ENCODE assay signal across 23 cellular contexts in the genomic region with DNA sequence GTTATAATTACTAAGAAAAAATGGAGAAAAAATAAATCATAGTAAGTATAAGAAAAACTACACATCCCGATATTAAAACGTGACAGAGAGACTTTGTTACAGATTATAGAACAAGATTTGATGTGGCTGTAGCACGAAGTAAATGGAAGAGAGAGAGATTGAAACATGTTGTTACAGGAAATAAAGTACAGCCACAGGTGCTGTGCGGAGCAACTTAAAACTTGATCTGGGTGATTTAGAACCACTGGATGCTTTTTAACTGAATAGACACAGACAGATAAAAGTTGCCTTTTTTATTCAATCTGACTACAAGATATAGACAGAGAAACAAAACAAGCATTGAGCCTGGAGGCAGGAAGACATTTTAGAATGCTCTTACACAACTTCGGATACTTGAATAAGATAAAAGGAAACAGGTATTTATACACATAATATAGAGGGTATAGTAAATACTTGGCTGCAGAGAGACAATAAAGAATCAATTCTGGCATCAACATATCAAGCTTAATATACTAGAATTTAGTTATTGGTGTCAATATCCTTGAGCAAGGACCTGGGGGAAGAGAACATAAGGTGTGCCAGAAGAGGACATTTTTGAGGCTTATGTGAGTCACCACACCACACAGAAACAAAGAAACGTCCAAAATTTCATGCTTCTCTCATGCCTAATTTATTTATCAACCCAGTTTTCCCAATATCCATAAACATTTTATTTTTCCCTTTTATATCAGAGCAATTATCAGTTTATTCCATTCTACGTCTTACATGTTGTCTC.
"Had no signal": no experiment of that assay in that cellular context is flagged by ENCODE, and none has a peak within 500 bp of the region (broad histone marks: within the 10 kb centered on the region; RNA-seq: fewer than 3 reads in every experiment).

No MANE protein-coding gene starts in this region.

- H3K9me3 Mint-ChIP-seq: brain, WTC11 had no signal

- H3K27ac Mint-ChIP-seq: activated CD8-positive, alpha-beta T cell treated with anti-CD3 and anti-CD28 coated beads, Interleukin-2, amount 10 ng/mL, durations not matched to agents 7 days and 5 days; activated naive CD4-positive, alpha-beta T cell treated with anti-CD3 and anti-CD28 coated beads, Interleukin-2, amount 50 U/mL, for 24 hours; brain; T-helper 1 cell treated with Interleukin-12 subunit alpha and Interleukin-12 subunit beta and Interleukin-4 antibody, amounts not matched to agents 30 μg/mL and 1 μg/mL, for 36 hours; WTC11 had no signal

- H3K4me1 Mint-ChIP-seq: activated naive CD4-positive, alpha-beta T cell treated with anti-CD3 and anti-CD28 coated beads, Interleukin-2, amount 50 U/mL, for 24 hours; brain; WTC11 had no signal

- H3K27ac ChIP-seq: cardiac muscle cell had no signal

- H3K36me3 Mint-ChIP-seq: activated naive CD4-positive, alpha-beta T cell treated with anti-CD3 and anti-CD28 coated beads, Interleukin-2, amount 50 U/mL, for 24 hours; brain; WTC11 had no signal

- H3K27me3 ChIP-seq: cardiac muscle cell had no signal

- DNase-seq: activated CD4-positive, alpha-beta T cell treated with anti-CD3 and anti-CD28 coated beads for 48 hours; activated CD4-positive, alpha-beta T cell treated with anti-CD3 and anti-CD28 coated beads, Interleukin-2, amount 50 U/mL, for 4 hours; activated CD4-positive, CD25-positive, alpha-beta regulatory T cell treated with anti-CD3 and anti-CD28 coated beads, Interleukin-2, amount 50 U/mL, for 72 hours; activated CD8-positive, alpha-beta memory T cell treated with anti-CD3 and anti-CD28 coated beads, Interleukin-2, amount 50 U/mL, for 48 hours; activated CD8-positive, alpha-beta T cell treated with anti-CD3 and anti-CD28 coated beads, Interleukin-2, amount 10 ng/mL, durations not matched to agents 7 days and 5 days; activated effector memory CD4-positive, alpha-beta T cell treated with Interleukin-2 at 50 U/mL for 16 hours; activated naive CD4-positive, alpha-beta T cell; activated T-cell treated with anti-CD3 and anti-CD28 coated beads, Interleukin-2, amount 50 U/mL, for 1 hour; aorta; NCI-H1105 treated with DMSO at 0.1 percent for 48 hours; NCI-H1436 treated with DMSO at 0.1 percent for 48 hours; NCI-H187; NCI-H2081; NCI-H446; NCI-H524; SHP77; T-helper 9 cell had no signal

- ATAC-seq: activated CD8-positive, alpha-beta T cell treated with anti-CD3 and anti-CD28 coated beads, Interleukin-2, amount 10 ng/mL, durations not matched to agents 7 days and 5 days; WTC11 had no signal

- H3K36me3 ChIP-seq: cardiac muscle cell had no signal

- H3K4me3 ChIP-seq: cardiac muscle cell had no signal

- FAIRE-seq: RCC 7860 had no signal

- H3K27me3 Mint-ChIP-seq: activated naive CD4-positive, alpha-beta T cell treated with anti-CD3 and anti-CD28 coated beads, Interleukin-2, amount 50 U/mL, for 24 hours; brain had no signal

- H3K4me3 Mint-ChIP-seq: activated CD8-positive, alpha-beta T cell treated with anti-CD3 and anti-CD28 coated beads, Interleukin-2, amount 10 ng/mL, durations not matched to agents 7 days and 5 days; activated naive CD4-positive, alpha-beta T cell treated with anti-CD3 and anti-CD28 coated beads, Interleukin-2, amount 50 U/mL, for 24 hours; brain; T-helper 1 cell treated with Interleukin-12 subunit alpha and Interleukin-12 subunit beta and Interleukin-4 antibody, amounts not matched to agents 30 μg/mL and 1 μg/mL, for 36 hours; WTC11 had no signal
